In genomic region chr2:122018736-122019135, GRCh38 we compare ENCODE assay signal across 34 cellular contexts.
"Had no signal": no experiment of that assay in that cellular context is flagged by ENCODE, and none has a peak within 500 bp of the region (broad histone marks: within the 10 kb centered on the region; RNA-seq: fewer than 3 reads in every experiment).

No MANE protein-coding gene starts in this region.

- DNase-seq: activated CD4-positive, alpha-beta memory T cell treated with anti-CD3 and anti-CD28 coated beads, Interleukin-2, amount 10 ng/mL, durations not matched to agents 7 days and 5 days; activated CD4-positive, alpha-beta T cell treated with anti-CD3 and anti-CD28 coated beads for 1 hour; activated CD4-positive, alpha-beta T cell treated with anti-CD3 and anti-CD28 coated beads for 36 hours; activated CD4-positive, alpha-beta T cell treated with anti-CD3 and anti-CD28 coated beads for 48 hours; activated CD4-positive, alpha-beta T cell treated with anti-CD3 and anti-CD28 coated beads, Interleukin-2, amount 10 ng/mL, durations not matched to agents 7 days and 5 days; activated CD4-positive, alpha-beta T cell treated with anti-CD3 and anti-CD28 coated beads, Interleukin-2, amount 50 U/mL, for 48 hours; activated CD4-positive, CD25-positive, alpha-beta regulatory T cell; activated CD8-positive, alpha-beta memory T cell treated with anti-CD3 and anti-CD28 coated beads for 24 hours; activated CD8-positive, alpha-beta memory T cell treated with anti-CD3 and anti-CD28 coated beads, Interleukin-2, amount 10 ng/mL, durations not matched to agents 7 days and 5 days; activated CD8-positive, alpha-beta memory T cell treated with anti-CD3 and anti-CD28 coated beads, Interleukin-2, amount 50 U/mL, for 48 hours; activated CD8-positive, alpha-beta T cell treated with anti-CD3 and anti-CD28 coated beads, Interleukin-2, amount 10 ng/mL, durations not matched to agents 7 days and 5 days; activated effector memory CD4-positive, alpha-beta T cell treated with anti-CD3 and anti-CD28 coated beads, Interleukin-2, amount 50 U/mL, for 16 hours; activated gamma-delta T cell treated with Interleukin-2 at 50 U/mL for 16 hours; activated naive CD4-positive, alpha-beta T cell; activated naive CD4-positive, alpha-beta T cell treated with anti-CD3 and anti-CD28 coated beads for 36 hours; activated naive CD4-positive, alpha-beta T cell treated with anti-CD3 and anti-CD28 coated beads, Interleukin-2, amount 50 U/mL, for 16 hours; activated naive CD8-positive, alpha-beta T cell treated with anti-CD3 and anti-CD28 coated beads for 36 hours; activated T-cell treated with anti-CD3 and anti-CD28 coated beads, Interleukin-2, amount 50 U/mL, for 24 hours; activated T-cell treated with anti-CD3 and anti-CD28 coated beads, Interleukin-2, amount 50 U/mL, for 48 hours; amniotic stem cell; aorta; body of pancreas; brain microvascular endothelial cell; central memory CD4-positive, alpha-beta T cell; T-helper 1 cell; T-helper 2 cell; T-helper 9 cell had no signal

- H3K4me3 Mint-ChIP-seq: activated CD4-positive, alpha-beta memory T cell treated with anti-CD3 and anti-CD28 coated beads, Interleukin-2, amount 10 ng/mL, durations not matched to agents 7 days and 5 days; activated CD4-positive, alpha-beta T cell treated with anti-CD3 and anti-CD28 coated beads for 36 hours; activated CD4-positive, alpha-beta T cell treated with anti-CD3 and anti-CD28 coated beads, Interleukin-2, amount 10 ng/mL, durations not matched to agents 7 days and 5 days; activated CD8-positive, alpha-beta memory T cell treated with anti-CD3 and anti-CD28 coated beads, Interleukin-2, amount 10 ng/mL, durations not matched to agents 7 days and 5 days; activated CD8-positive, alpha-beta T cell treated with anti-CD3 and anti-CD28 coated beads, Interleukin-2, amount 10 ng/mL, durations not matched to agents 7 days and 5 days; activated naive CD4-positive, alpha-beta T cell treated with anti-CD3 and anti-CD28 coated beads for 36 hours; activated naive CD8-positive, alpha-beta T cell treated with anti-CD3 and anti-CD28 coated beads for 36 hours; activated T-cell treated with anti-CD3 and anti-CD28 coated beads, Interleukin-2, amount 50 U/mL, for 24 hours; T-helper 1 cell treated with Interleukin-12 subunit alpha and Interleukin-12 subunit beta and Interleukin-4 antibody, amounts not matched to agents 30 μg/mL and 1 μg/mL, for 36 hours; T-helper 2 cell treated with Interferon-gamma antibody and Interleukin-4, amounts not matched to agents 5 μg/mL and 100 μg/mL, for 36 hours had no signal

- H3K36me3 Mint-ChIP-seq: activated CD8-positive, alpha-beta memory T cell treated with anti-CD3 and anti-CD28 coated beads, Interleukin-2, amount 10 ng/mL, durations not matched to agents 7 days and 5 days; activated naive CD4-positive, alpha-beta T cell treated with anti-CD3 and anti-CD28 coated beads, Interleukin-2, amount 50 U/mL, for 72 hours; activated naive CD8-positive, alpha-beta T cell treated with anti-CD3 and anti-CD28 coated beads for 36 hours had no signal

- H3K4me1 Mint-ChIP-seq: activated CD4-positive, alpha-beta memory T cell treated with anti-CD3 and anti-CD28 coated beads, Interleukin-2, amount 10 ng/mL, durations not matched to agents 7 days and 5 days; activated CD4-positive, alpha-beta T cell treated with anti-CD3 and anti-CD28 coated beads for 36 hours; activated CD4-positive, alpha-beta T cell treated with anti-CD3 and anti-CD28 coated beads, Interleukin-2, amount 10 ng/mL, durations not matched to agents 7 days and 5 days; activated CD8-positive, alpha-beta memory T cell treated with anti-CD3 and anti-CD28 coated beads, Interleukin-2, amount 10 ng/mL, durations not matched to agents 7 days and 5 days; activated naive CD8-positive, alpha-beta T cell treated with anti-CD3 and anti-CD28 coated beads for 36 hours had no signal

- H3K9me3 Mint-ChIP-seq: activated CD4-positive, alpha-beta memory T cell treated with anti-CD3 and anti-CD28 coated beads, Interleukin-2, amount 10 ng/mL, durations not matched to agents 7 days and 5 days; activated CD4-positive, alpha-beta T cell treated with anti-CD3 and anti-CD28 coated beads, Interleukin-2, amount 10 ng/mL, durations not matched to agents 7 days and 5 days; activated naive CD4-positive, alpha-beta T cell treated with anti-CD3 and anti-CD28 coated beads for 36 hours; activated naive CD4-positive, alpha-beta T cell treated with anti-CD3 and anti-CD28 coated beads, Interleukin-2, amount 50 U/mL, for 72 hours; activated T-cell treated with anti-CD3 and anti-CD28 coated beads, Interleukin-2, amount 50 U/mL, for 24 hours; activated T-helper 2 cell treated with anti-CD3 and anti-CD28 coated beads, Interferon-gamma antibody, Interleukin-2, Interleukin-4, amounts not matched to agents 10 μg/mL and 5 μg/mL and 100 μg/mL, durations not matched to agents 14 hours and 24 hours and 36 hours; T-helper 1 cell treated with Interleukin-12 subunit alpha and Interleukin-12 subunit beta and Interleukin-4 antibody, amounts not matched to agents 30 μg/mL and 1 μg/mL, for 36 hours; T-helper 2 cell treated with Interferon-gamma antibody and Interleukin-4, amounts not matched to agents 5 μg/mL and 100 μg/mL, for 36 hours had no signal

- H3K4me3 ChIP-seq: adrenal gland, body of pancreas, breast epithelium had no signal

- ATAC-seq: activated CD4-positive, alpha-beta T cell treated with anti-CD3 and anti-CD28 coated beads for 36 hours; activated CD4-positive, CD25-positive, alpha-beta regulatory T cell treated with anti-CD3 and anti-CD28 coated beads, Interleukin-2, amount 50 U/mL, for 24 hours; activated CD8-positive, alpha-beta memory T cell treated with anti-CD3 and anti-CD28 coated beads, Interleukin-2, amount 10 ng/mL, durations not matched to agents 7 days and 5 days; activated CD8-positive, alpha-beta T cell treated with anti-CD3 and anti-CD28 coated beads, Interleukin-2, amount 10 ng/mL, durations not matched to agents 7 days and 5 days; activated naive CD4-positive, alpha-beta T cell treated with anti-CD3 and anti-CD28 coated beads, Interleukin-2, amount 50 U/mL, for 72 hours; body of pancreas had no signal

- H3K27me3 Mint-ChIP-seq: activated CD4-positive, alpha-beta T cell treated with anti-CD3 and anti-CD28 coated beads for 36 hours; activated CD8-positive, alpha-beta memory T cell treated with anti-CD3 and anti-CD28 coated beads, Interleukin-2, amount 10 ng/mL, durations not matched to agents 7 days and 5 days had no signal

- H3K27ac ChIP-seq: adrenal gland, body of pancreas, brain microvascular endothelial cell, breast epithelium had no signal

- H3K27me3 ChIP-seq: adrenal gland, body of pancreas, brain microvascular endothelial cell, breast epithelium had no signal

- H3K27ac Mint-ChIP-seq: activated CD4-positive, alpha-beta memory T cell treated with anti-CD3 and anti-CD28 coated beads, Interleukin-2, amount 10 ng/mL, durations not matched to agents 7 days and 5 days; activated CD4-positive, alpha-beta T cell treated with anti-CD3 and anti-CD28 coated beads for 36 hours; activated CD4-positive, alpha-beta T cell treated with anti-CD3 and anti-CD28 coated beads, Interleukin-2, amount 10 ng/mL, durations not matched to agents 7 days and 5 days; activated CD8-positive, alpha-beta memory T cell treated with anti-CD3 and anti-CD28 coated beads, Interleukin-2, amount 10 ng/mL, durations not matched to agents 7 days and 5 days; activated CD8-positive, alpha-beta T cell treated with anti-CD3 and anti-CD28 coated beads, Interleukin-2, amount 10 ng/mL, durations not matched to agents 7 days and 5 days; activated naive CD4-positive, alpha-beta T cell treated with anti-CD3 and anti-CD28 coated beads for 36 hours; activated naive CD4-positive, alpha-beta T cell treated with anti-CD3 and anti-CD28 coated beads, Interleukin-2, amount 50 U/mL, for 72 hours; activated naive CD8-positive, alpha-beta T cell treated with anti-CD3 and anti-CD28 coated beads for 36 hours; activated T-cell treated with anti-CD3 and anti-CD28 coated beads, Interleukin-2, amount 50 U/mL, for 24 hours; activated T-helper 2 cell treated with anti-CD3 and anti-CD28 coated beads, Interferon-gamma antibody, Interleukin-2, Interleukin-4, amounts not matched to agents 10 μg/mL and 5 μg/mL and 100 μg/mL, durations not matched to agents 14 hours and 24 hours and 36 hours; T-helper 1 cell treated with Interleukin-12 subunit alpha and Interleukin-12 subunit beta and Interleukin-4 antibody, amounts not matched to agents 30 μg/mL and 1 μg/mL, for 36 hours; T-helper 2 cell treated with Interferon-gamma antibody and Interleukin-4, amounts not matched to agents 5 μg/mL and 100 μg/mL, for 36 hours had no signal

- H3K4me1 ChIP-seq: adrenal gland, breast epithelium had no signal

- H3K9me3 ChIP-seq: adrenal gland, body of pancreas, breast epithelium had no signal

- H3K36me3 ChIP-seq: adrenal gland, brain microvascular endothelial cell, breast epithelium had no signal
